Comparison of ENCODE assay signal across 11 cellular contexts in the genomic region with DNA sequence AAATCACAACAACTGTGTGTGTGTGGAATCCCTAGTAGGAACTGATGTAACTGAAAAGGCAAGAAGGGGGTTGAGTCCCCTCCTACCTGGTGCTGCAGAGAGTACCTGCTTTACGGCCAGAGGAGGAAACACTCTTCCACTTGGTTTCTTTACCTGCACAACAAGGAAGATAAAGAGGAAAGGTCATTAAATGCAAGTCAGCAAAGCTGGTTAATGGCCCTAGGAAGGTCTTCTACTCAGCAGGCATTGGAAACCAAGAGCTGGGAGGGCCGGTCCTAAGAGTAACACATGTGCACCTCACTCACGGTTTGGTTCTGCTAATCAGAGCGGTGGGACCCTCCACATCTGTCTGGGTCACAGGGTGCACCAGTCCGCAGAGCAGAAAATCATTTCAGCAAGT. TPM values are rescaled to one million over a fixed set of nuclear protein-coding genes. Genes with fewer than 3 reads are reported as not detected.
DNase-seq lines count a peak whose midpoint lies in the region; ATAC-seq and TF ChIP-seq lines count a peak whose summit lies in the region.
"Not testable (repeated sequence)": the region's sequence is repeated elsewhere in the genome, so short reads cannot be mapped to it uniquely, and the experiment has no call there.
"Had no signal": no experiment of that assay in that cellular context is flagged by ENCODE, and none has a peak within 500 bp of the region (broad histone marks: within the 10 kb centered on the region; RNA-seq: fewer than 3 reads in every experiment).

No MANE protein-coding gene starts in this region.

- H3K27ac Mint-ChIP-seq in activated T-cell treated with anti-CD3 and anti-CD28 coated beads, Interleukin-2, amount 50 U/mL, for 72 hours, result peak overlapping the region; percentile 88

- not testable (repeated sequence) for H3K9me2 ChIP-seq in PC-3 (replicated peaks; ENCODE audit: low read length)

- peak overlapping the region; percentile 98; the same call in 1 of the 2 replicates for H3K27ac ChIP-seq in ACC112 (ENCODE audit: low read depth, low read length)
- H3K27ac ChIP-seq in PC-3 (ENCODE audit: low read length); colonic mucosa: not testable (repeated sequence)
- peak overlapping the region in 6 of 12 donors; percentile 71 to 100 (median 88) for H3K27ac ChIP-seq in heart left ventricle

- not testable (repeated sequence) for H3K9me3 ChIP-seq in PC-3 (ENCODE audit: low read length); colonic mucosa; heart left ventricle; mucosa of stomach (ENCODE audit: control insufficient read depth, low read length)

- TF ChIP-seq CTCF in PC-3 (conservative IDR thresholded peaks at IDR 0.05; ENCODE audit: low read depth, low read length); colonic mucosa (IDR thresholded peaks at IDR 0.05); heart left ventricle (IDR thresholded peaks at IDR 0.05): not testable (repeated sequence)

- not testable (repeated sequence) for TF ChIP-seq POLR2A in heart left ventricle (IDR thresholded peaks at IDR 0.05)

- H3K36me3 Mint-ChIP-seq in activated T-cell treated with anti-CD3 and anti-CD28 coated beads, Interleukin-2, amount 50 U/mL, for 72 hours (ENCODE audit: insufficient read depth in 2 of 2), result not testable (repeated sequence)

- not testable (repeated sequence) for H4K20me1 ChIP-seq in PC-3 (ENCODE audit: low read length)

- peak overlapping the region; percentile 69 to 83 for H3K4me3 Mint-ChIP-seq in activated T-cell treated with anti-CD3 and anti-CD28 coated beads, Interleukin-2, amount 50 U/mL, for 72 hours

- H3K9ac ChIP-seq in PC-3 (ENCODE audit: low read length) (peak overlapping the region; percentile 99), colonic mucosa (ENCODE audit: low read depth in 2 of 2, low read length in 2 of 2) (peak overlapping the region; percentile 67 to 81), mucosa of stomach (ENCODE audit: low read length) (peak overlapping the region; percentile 76)

- not testable (repeated sequence) for DNase-seq in H7; PC-3; activated T-cell treated with anti-CD3 and anti-CD28 coated beads, Interleukin-2, amount 50 U/mL, for 72 hours; colonic mucosa; heart left ventricle; skeletal muscle cell (ENCODE audit: low read depth)

- H3K4me3 ChIP-seq in ACC112 (ENCODE audit: low read depth, low read length) (peak overlapping the region; percentile 97), H7 (ENCODE audit: insufficient read depth, low read depth, low read length) (peak overlapping the region; percentile 97), PC-3 (ENCODE audit: low read length) (peak overlapping the region; percentile 90), colonic mucosa (peak overlapping the region; percentile 54), heart left ventricle (peak overlapping the region in 11 of 12 donors; percentile 45 to 94 (median 74)), mucosa of stomach (ENCODE audit: low read length) (peak overlapping the region; percentile 60), skeletal muscle cell (ENCODE audit: low read depth, low read length) (peak overlapping the region; percentile 77)

- not testable (repeated sequence) for H2AFZ ChIP-seq in ACC112 (ENCODE audit: low read length, unreplicated experiment); PC-3 (ENCODE audit: low read length)

- CTCF ChIA-PET in PC-3 (lab: Charles Lee), result not testable (repeated sequence)

- H3K9me3 Mint-ChIP-seq in activated T-cell treated with anti-CD3 and anti-CD28 coated beads, Interleukin-2, amount 50 U/mL, for 72 hours, result not testable (repeated sequence)

- ATAC-seq in PC-3; activated T-cell treated with anti-CD3 and anti-CD28 coated beads, Interleukin-2, amount 50 U/mL, for 72 hours (replicated peaks in 1 of 2); heart left ventricle: not testable (repeated sequence)

- WGBS in heart left ventricle, 4 donors, result 42 to 77% (median 55%) methylated on average over 1 to 5 of the region's 5 CpGs

- H3F3A ChIP-seq in PC-3 (ENCODE audit: low read length, unreplicated experiment), result not testable (repeated sequence)

- H3K27me3 Mint-ChIP-seq in activated T-cell treated with anti-CD3 and anti-CD28 coated beads, Interleukin-2, amount 50 U/mL, for 72 hours (ENCODE audit: low read depth), result not testable (repeated sequence)

- H3K4me1 ChIP-seq in ACC112 (ENCODE audit: control insufficient read depth, insufficient read depth, low read length, unreplicated experiment); PC-3 (ENCODE audit: insufficient read depth, low read length); colonic mucosa; heart left ventricle; mucosa of stomach (ENCODE audit: control insufficient read depth, insufficient read depth, low read length): not testable (repeated sequence)

- H3K79me2 ChIP-seq in ACC112 (ENCODE audit: control insufficient read depth, insufficient read depth, low read length, unreplicated experiment) (peaks cover 11% of the 10 kb centered on the region), PC-3 (ENCODE audit: low read length) (peaks cover 12% of the 10 kb centered on the region)

- POLR2A ChIA-PET in PC-3 (lab: Charles Lee; ENCODE audit: unreplicated experiment), result not testable (repeated sequence)

- H3K4me2 ChIP-seq in PC-3 (ENCODE audit: low read length), result peak overlapping the region; percentile 99

- not testable (repeated sequence) for BruUV-seq in PC-3 (replicated peaks; lab: Mats Ljungman, UMichigan)

- not testable (repeated sequence) for H3K36me3 ChIP-seq in ACC112 (ENCODE audit: insufficient read depth, low read length); H7 (replicated peaks; ENCODE audit: control insufficient read depth, insufficient read depth, low read length); PC-3 (ENCODE audit: low read depth, low read length); colonic mucosa; heart left ventricle; mucosa of stomach (ENCODE audit: control insufficient read depth, insufficient read depth, low read length)

- not testable (repeated sequence) for H3K27me3 ChIP-seq in ACC112 (ENCODE audit: insufficient read depth, low read length); H7 (ENCODE audit: control insufficient read depth, insufficient read depth, low read length); PC-3 (ENCODE audit: low read length); colonic mucosa; heart left ventricle; mucosa of stomach (ENCODE audit: control insufficient read depth, insufficient read depth, low read length)

- H3K4me1 Mint-ChIP-seq in activated T-cell treated with anti-CD3 and anti-CD28 coated beads, Interleukin-2, amount 50 U/mL, for 72 hours (ENCODE audit: low read depth), result not testable (repeated sequence)

- intact Hi-C loops in PC-3 (cut with micrococcal nuclease); colonic mucosa (cut with DNase I); heart left ventricle (cut with DNase I): not testable (repeated sequence)

RNA-seq across cellular contexts. Expression of a gene that starts 1.0 kb away (rescaled TPM):
- 43.6 and 58.8 TPM in 2 replicates for total RNA-seq in H7 (2014; rRNA removed; shearing (Covaris generic))
- 35.7 and 49.8 TPM in 2 replicates for total RNA-seq in PC-3 (2014; rRNA removed)
- 10 to 100 TPM; 44.2 to 54.3 TPM for total RNA-seq in activated T-cell treated with anti-CD3 and anti-CD28 coated beads, Interleukin-2, amount 50 U/mL, for 72 hours
- total RNA-seq in colonic mucosa, result 10 to 100 TPM; 28.2 to 28.4 TPM
- 10 to 100 TPM; 16.9 to 30.4 (median 22.3) TPM for total RNA-seq in heart left ventricle
- 10 to 100 TPM; 14.7 to 44.3 TPM for polyA plus RNA-seq in heart left ventricle

RNA-seq across cellular contexts. Expression of a gene that starts 8.0 kb away (rescaled TPM):
- total RNA-seq in H7 (2014; rRNA removed; shearing (Covaris generic)), result not detected in 2 replicates
- total RNA-seq in PC-3 (2014; rRNA removed) (not detected in 2 replicates), colonic mucosa (not detected), heart left ventricle (under 1 TPM in 2 of 9 donors, not detected in 7; 0.37 to 0.40 TPM)
- total RNA-seq in activated T-cell treated with anti-CD3 and anti-CD28 coated beads, Interleukin-2, amount 50 U/mL, for 72 hours, result not detected
- polyA plus RNA-seq in heart left ventricle, result under 1 TPM in 1 of 2 donors, not detected in 1; 0.07 TPM
- total RNA-seq: A172, adrenal gland, left ventricle myocardium superior had no signal

RNA-seq across cellular contexts. Expression of a gene that starts 56.3 kb away (rescaled TPM):
- total RNA-seq in H7 (2014; rRNA removed; shearing (Covaris generic)), result not detected in 2 replicates
- total RNA-seq in PC-3 (2014; rRNA removed) (not detected in 2 replicates), colonic mucosa (not detected), heart left ventricle (not detected)
- total RNA-seq in activated T-cell treated with anti-CD3 and anti-CD28 coated beads, Interleukin-2, amount 50 U/mL, for 72 hours, result not detected
- not detected for polyA plus RNA-seq in heart left ventricle
- total RNA-seq: A172, adrenal gland, left ventricle myocardium superior had no signal
- polyA plus RNA-seq: adrenal gland had no signal
